Comparison of ENCODE assay signal across 9 cellular contexts in genomic region chr5:115602585-115603125, GRCh38. TPM values are rescaled to one million over a fixed set of nuclear protein-coding genes. Genes with fewer than 3 reads are reported as not detected.
DNase-seq lines count a peak whose midpoint lies in the region; ATAC-seq and TF ChIP-seq lines count a peak whose summit lies in the region.
"Had no signal": no experiment of that assay in that cellular context is flagged by ENCODE, and none has a peak within 500 bp of the region (broad histone marks: within the 10 kb centered on the region; RNA-seq: fewer than 3 reads in every experiment).

No MANE protein-coding gene starts in this region.

- DNase-seq in NCI-H2171 treated with DMSO at 0.1 percent for 48 hours (lab: John Stamatoyannopoulos, UW): peak; percentile 3
- DNase-seq in NCI-H2171 (lab: John Stamatoyannopoulos, UW): no peak
- DNase-seq in astrocyte of the hippocampus (ENCODE audit: low read depth, low spot score): peak; percentile 48
- DNase-seq in thyroid gland: no peak
- no peak for DNase-seq in HuH-7.5 (ENCODE audit: low spot score)

- H3K4me3 ChIP-seq in thyroid gland (replicated peaks in 1 of 3): peak overlapping the region in 2 of 3 donors; percentile 67 to 93

- peak; percentile 1 for ATAC-seq in HG03342 (IDR thresholded peaks at IDR 0.05; ENCODE audit: unreplicated experiment)
- ATAC-seq in GM21390 (IDR thresholded peaks at IDR 0.05; ENCODE audit: unreplicated experiment): no peak

- WGBS in thyroid gland, 2 donors: 37 to 40% methylated on average over 11 of the region's 11 CpGs

- H3K27ac ChIP-seq in layer of hippocampus (ENCODE audit: low read depth, low read length): peak overlapping the region; percentile 82
- H3K27ac ChIP-seq in thyroid gland: peak overlapping the region; percentile 70 to 97 (median 94)
- H3K27ac ChIP-seq: C4-2B had no signal

- TF ChIP-seq CTCF in thyroid gland (IDR thresholded peaks at IDR 0.05): no peak

- intact Hi-C loops in thyroid gland (cut with DNase I): no loop called here

- H3K27me3 ChIP-seq in layer of hippocampus (ENCODE audit: control insufficient read depth, insufficient read depth, low read length) (no peaks in the 10 kb centered on the region), thyroid gland (no peaks in the 10 kb centered on the region)

- no peaks in the 10 kb centered on the region for H3K9me3 ChIP-seq in thyroid gland

- H3K36me3 ChIP-seq in thyroid gland: no peaks in the 10 kb centered on the region

- TF ChIP-seq POLR2A in thyroid gland (IDR thresholded peaks at IDR 0.05): no peak

- H3K4me1 ChIP-seq in thyroid gland: peaks cover 18 to 21% of the 10 kb centered on the region in 2 donors

RNA-seq across cellular contexts. Expression of gene TICAM2, which starts 0.4 kb away (rescaled TPM):
- total RNA-seq in thyroid gland: 1 to 10 TPM; 1.1 to 2.0 (median 1.5) TPM

RNA-seq across cellular contexts. Expression of gene TMED7, which starts 23.2 kb away (rescaled TPM):
- 100 to 1,000 TPM; 137 to 198 (median 168) TPM for total RNA-seq in thyroid gland

RNA-seq across cellular contexts. Expression of gene FEM1C, which starts 58.1 kb away (rescaled TPM):
- total RNA-seq in thyroid gland: 10 to 100 TPM; 10.5 to 19.2 (median 14.2) TPM

Comparison
In these comparisons a context has a peak if more than half of its experiments do, and no peak if none do; other contexts are left out.
1. DNase-seq: peak in NCI-H2171 treated with DMSO at 0.1 percent for 48 hours (single experiment) and astrocyte of the hippocampus (single experiment); none in NCI-H2171 (single experiment), thyroid gland (0 of 2) and HuH-7.5 (single experiment).